In genomic region chr14:91350813-91351507, GRCh38 we compare ENCODE assay signal across 8 cellular contexts.
DNase-seq lines count a peak whose midpoint lies in the region; ATAC-seq lines count a peak whose summit lies in the region.

No MANE protein-coding gene starts in this region.

- ATAC-seq in GM19043 (IDR thresholded peaks at IDR 0.05; ENCODE audit: low read depth, unreplicated experiment) (peak; percentile 62), HG02981 (IDR thresholded peaks at IDR 0.05; ENCODE audit: unreplicated experiment) (peak; percentile 60), T-helper 17 cell (peak; percentile 57), esophagus mucosa (peak; percentile 15)
- peak; percentile 78 for ATAC-seq in stimulated activated naive CD8-positive, alpha-beta T cell treated with anti-CD3 and anti-CD28 coated beads, Interleukin-15, amount 100 ng/mL, for 72 hours

- H3K27me3 Mint-ChIP-seq in T-helper 17 cell: no peaks in the 10 kb centered on the region
- no peaks in the 10 kb centered on the region for H3K27me3 Mint-ChIP-seq in stimulated activated naive CD8-positive, alpha-beta T cell treated with anti-CD3 and anti-CD28 coated beads, Interleukin-15, amount 100 ng/mL, for 72 hours

- peak overlapping the region; percentile 93 for H3K4me3 Mint-ChIP-seq in T-helper 17 cell
- peak overlapping the region; percentile 82 for H3K4me3 Mint-ChIP-seq in stimulated activated naive CD8-positive, alpha-beta T cell treated with anti-CD3 and anti-CD28 coated beads, Interleukin-15, amount 100 ng/mL, for 72 hours

- peaks cover 22% of the 10 kb centered on the region for H3K4me1 ChIP-seq in SJCRH30

- DNase-seq in T-helper 17 cell (peak in 1 of 3 donors; percentile 40), DMS 273 treated with DMSO at 0.1 percent for 48 hours (lab: John Stamatoyannopoulos, UW) (no peak), SJCRH30 (no peak), NCI-H345 treated with DMSO at 0.1 percent for 48 hours (lab: John Stamatoyannopoulos, UW; ENCODE audit: unreplicated experiment) (no peak)
- peak; percentile 61 to 80 for DNase-seq in stimulated activated naive CD8-positive, alpha-beta T cell treated with anti-CD3 and anti-CD28 coated beads, Interleukin-15, amount 100 ng/mL, for 72 hours

- peaks cover 3% of the 10 kb centered on the region for H3K36me3 Mint-ChIP-seq in T-helper 17 cell (ENCODE audit: low read depth)

- H3K27ac ChIP-seq in SJCRH30: no peak overlapping the region

- no peaks in the 10 kb centered on the region for H3K27me3 ChIP-seq in SJCRH30

- H3K36me3 ChIP-seq in SJCRH30: no peaks in the 10 kb centered on the region

- no peak overlapping the region for H3K4me3 ChIP-seq in SJCRH30

- no peaks in the 10 kb centered on the region for H3K9me3 ChIP-seq in T-helper 17 cell (ENCODE audit: control insufficient read depth, low read length, poor library complexity, severe bottlenecking)
- H3K9me3 ChIP-seq in SJCRH30 (replicated peaks): no peaks in the 10 kb centered on the region

- no peaks in the 10 kb centered on the region for H3K9me3 Mint-ChIP-seq in stimulated activated naive CD8-positive, alpha-beta T cell treated with anti-CD3 and anti-CD28 coated beads, Interleukin-15, amount 100 ng/mL, for 72 hours

- peak overlapping the region; percentile 99 for H3K27ac Mint-ChIP-seq in T-helper 17 cell
- H3K27ac Mint-ChIP-seq in stimulated activated naive CD8-positive, alpha-beta T cell treated with anti-CD3 and anti-CD28 coated beads, Interleukin-15, amount 100 ng/mL, for 72 hours: peak overlapping the region; percentile 79 to 93

- peaks cover 75% of the 10 kb centered on the region for H3K4me1 Mint-ChIP-seq in T-helper 17 cell
- peaks cover 95% of the 10 kb centered on the region for H3K4me1 Mint-ChIP-seq in stimulated activated naive CD8-positive, alpha-beta T cell treated with anti-CD3 and anti-CD28 coated beads, Interleukin-15, amount 100 ng/mL, for 72 hours

Comparison
In these comparisons a context has a peak if more than half of its experiments do, and no peak if none do; other contexts are left out.
1. ATAC-seq: peak in every context shown above with its lines; median percentile 78 in stimulated activated naive CD8-positive, alpha-beta T cell treated with anti-CD3 and anti-CD28 coated beads, Interleukin-15, amount 100 ng/mL, for 72 hours; 62 in GM19043; 60 in HG02981; 57 in T-helper 17 cell; 15 in esophagus mucosa.
2. DNase-seq: peak in stimulated activated naive CD8-positive, alpha-beta T cell treated with anti-CD3 and anti-CD28 coated beads, Interleukin-15, amount 100 ng/mL, for 72 hours (2 of 2); none in DMS 273 treated with DMSO at 0.1 percent for 48 hours (single experiment), SJCRH30 (0 of 2) and NCI-H345 treated with DMSO at 0.1 percent for 48 hours (single experiment).